Comparison of ENCODE assay signal across 25 cellular contexts in the genomic region with DNA sequence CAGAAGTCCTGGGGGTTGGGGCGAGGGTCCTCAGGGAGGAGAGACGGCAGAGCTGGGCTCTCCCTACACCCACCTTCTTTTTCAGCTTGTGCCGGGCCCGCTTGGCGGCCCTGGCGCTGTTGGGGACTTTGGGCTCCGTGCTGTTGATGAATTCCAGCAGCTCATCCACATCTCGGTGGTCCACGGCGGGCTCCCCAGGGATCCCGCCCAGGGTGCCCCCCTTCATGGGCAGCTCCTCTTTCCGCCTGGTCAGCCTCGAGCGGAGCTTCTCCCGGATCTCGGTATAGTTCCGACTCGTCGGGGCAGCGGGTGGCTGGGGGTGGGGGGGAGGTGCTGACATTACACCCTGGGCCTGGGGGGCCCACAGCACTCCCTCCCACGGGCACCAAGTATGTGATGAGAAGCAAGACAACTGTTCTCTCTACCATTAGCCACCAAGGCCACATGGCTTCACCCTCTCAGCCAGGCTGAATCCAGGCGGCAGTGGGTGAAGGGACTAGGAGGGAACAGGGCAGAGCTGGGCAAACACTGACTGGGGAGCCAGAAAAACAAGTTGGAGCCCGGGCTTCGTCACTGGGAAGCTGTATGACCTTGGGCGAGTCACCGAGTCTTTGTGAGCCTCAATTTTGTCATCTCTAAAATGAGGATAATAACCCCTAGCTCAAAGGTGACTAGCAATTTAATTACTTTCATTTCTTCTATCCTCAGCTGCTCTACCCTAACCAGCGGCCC. TPM values are rescaled to one million over a fixed set of nuclear protein-coding genes. Genes with fewer than 3 reads are reported as not detected.
DNase-seq lines count a peak whose midpoint lies in the region; ATAC-seq and TF ChIP-seq lines count a peak whose summit lies in the region.
"Had no signal": no experiment of that assay in that cellular context is flagged by ENCODE, and none has a peak within 500 bp of the region (broad histone marks: within the 10 kb centered on the region; RNA-seq: fewer than 3 reads in every experiment).

No MANE protein-coding gene starts in this region.

- POLR2A ChIA-PET in PC-3 (lab: Charles Lee; ENCODE audit: unreplicated experiment) = no interaction called here
- POLR2A ChIA-PET in T-cell (lab: Charles Lee) = interaction anchor here in 1 of 2 donors (0.7 kb wide), 1 partner anchor 92 kb away, joined by 5 read pairs; no protein-coding TSS in a partner anchor

- no peaks in the 10 kb centered on the region for H4K20me1 ChIP-seq in PC-3 (ENCODE audit: low read length)

- H3K4me3 Mint-ChIP-seq in activated T-helper 1 cell treated with anti-CD3 and anti-CD28 coated beads, Interleukin-12 subunit alpha, Interleukin-12 subunit beta, Interleukin-2, Interleukin-4 antibody, amounts not matched to agents 30 ng/mL and 10 ng/mL and 1 ng/mL, durations not matched to agents 14 hours and 24 hours and 36 hours = no peak overlapping the region
- H3K4me3 Mint-ChIP-seq in T-cell = peak overlapping the region in 1 of 3 donors; percentile 22
- H3K4me3 Mint-ChIP-seq: brain, naive B cell had no signal

- CTCF ChIA-PET in PC-3 (lab: Charles Lee) = no interaction called here
- CTCF ChIA-PET in T-cell (lab: Charles Lee) = interaction anchor here in 1 of 2 donors (0.5 kb wide), 1 partner anchor 42 kb away, joined by 4 read pairs; no protein-coding TSS in a partner anchor

- no peaks in the 10 kb centered on the region for H3K9me2 ChIP-seq in PC-3 (replicated peaks; ENCODE audit: low read length)
- H3K9me2 ChIP-seq: SK-N-SH had no signal

- H3K36me3 ChIP-seq in PC-3 (ENCODE audit: low read depth, low read length) = peaks cover 24% of the 10 kb centered on the region; the same call in 1 of the 2 replicates
- peaks cover 4 to 100% (median 49%) of the 10 kb centered on the region in 3 donors for H3K36me3 ChIP-seq in esophagus squamous epithelium
- peaks cover 0 to 100% (median 83%) of the 10 kb centered on the region in 6 donors for H3K36me3 ChIP-seq in spleen

- no TSS peak for BruUV-seq in PC-3 (replicated peaks; lab: Mats Ljungman, UMichigan)

- TF ChIP-seq CTCF in PC-3 (conservative IDR thresholded peaks at IDR 0.05; ENCODE audit: low read depth, low read length) (no peak), esophagus squamous epithelium (IDR thresholded peaks at IDR 0.05) (no peak), spleen (IDR thresholded peaks at IDR 0.05 in 8 of 11, conservative IDR thresholded peaks at IDR 0.05 in 3 of 11) (no peak)

- no peaks in the 10 kb centered on the region for H3K27me3 Mint-ChIP-seq in activated T-helper 1 cell treated with anti-CD3 and anti-CD28 coated beads, Interleukin-12 subunit alpha, Interleukin-12 subunit beta, Interleukin-2, Interleukin-4 antibody, amounts not matched to agents 30 ng/mL and 10 ng/mL and 1 ng/mL, durations not matched to agents 14 hours and 24 hours and 36 hours (ENCODE audit: insufficient read depth)
- no peaks in the 10 kb centered on the region for H3K27me3 Mint-ChIP-seq in T-cell
- H3K27me3 Mint-ChIP-seq: brain, naive B cell had no signal

- ATAC-seq in PC-3 = no peak
- ATAC-seq in T-cell (replicated peaks in 1 of 4) = no peak
- ATAC-seq in HG02610 (IDR thresholded peaks at IDR 0.05; ENCODE audit: unreplicated experiment) = no peak

- H3K36me3 Mint-ChIP-seq in activated T-helper 1 cell treated with anti-CD3 and anti-CD28 coated beads, Interleukin-12 subunit alpha, Interleukin-12 subunit beta, Interleukin-2, Interleukin-4 antibody, amounts not matched to agents 30 ng/mL and 10 ng/mL and 1 ng/mL, durations not matched to agents 14 hours and 24 hours and 36 hours (ENCODE audit: low read depth) = peaks cover 22% of the 10 kb centered on the region
- peaks cover 39% of the 10 kb centered on the region for H3K36me3 Mint-ChIP-seq in T-cell

- H3K4me3 ChIP-seq in PC-3 (ENCODE audit: low read length) = no peak overlapping the region
- no peak overlapping the region for H3K4me3 ChIP-seq in esophagus squamous epithelium
- H3K4me3 ChIP-seq in spleen = no peak overlapping the region
- H3K4me3 ChIP-seq: adrenal gland; BLaER1 treated with 17β-estradiol and CSF1 and Interleukin-3, amounts not matched to agents 10 nM and 100 nM; smooth muscle cell; upper lobe of left lung had no signal

- DNase-seq in PC-3 = peak; percentile 60
- no peak for DNase-seq in activated T-helper 1 cell treated with anti-CD3 and anti-CD28 coated beads, Interleukin-12 subunit alpha, Interleukin-12 subunit beta, Interleukin-2, Interleukin-4 antibody, amounts not matched to agents 30 ng/mL and 10 ng/mL and 1 ng/mL, durations not matched to agents 14 hours and 24 hours and 36 hours (ENCODE audit: low spot score)
- no peak for DNase-seq in esophagus squamous epithelium (lab: John Stamatoyannopoulos, UW)
- DNase-seq in spleen = peak; percentile 53
- no peak for DNase-seq in T-cell
- no peak for DNase-seq in middle frontal gyrus (ENCODE audit: extremely low spot score, low spot score)
- DNase-seq: activated CD4-positive, alpha-beta T cell treated with anti-CD3 and anti-CD28 coated beads for 1 hour; activated T-cell treated with anti-CD3 and anti-CD28 coated beads, Interleukin-2, amount 50 U/mL, for 1 hour; foreskin fibroblast; naive B cell; NCI-H1092 treated with DMSO at 0.1 percent for 48 hours; NCI-H2029; NCI-H82; nucleus accumbens; SK-N-SH; stimulated activated CD4-positive, alpha-beta T cell treated with anti-CD3 and anti-CD28 coated beads, Interleukin-2, amount 100 ng/mL, for 24 hours; T-helper 2 cell; upper lobe of left lung had no signal

- H3K9ac ChIP-seq in PC-3 (ENCODE audit: low read length) = peak overlapping the region; percentile 33; the same call in 1 of the 2 replicates
- H3K9ac ChIP-seq: BLaER1 treated with 17β-estradiol and CSF1 and Interleukin-3, amounts not matched to agents 10 nM and 100 nM; SK-N-SH had no signal

- H3K4me1 ChIP-seq in PC-3 (ENCODE audit: insufficient read depth, low read length) = peaks cover 11% of the 10 kb centered on the region
- peaks cover 7 to 44% (median 22%) of the 10 kb centered on the region in 3 donors for H3K4me1 ChIP-seq in esophagus squamous epithelium
- H3K4me1 ChIP-seq in spleen = peaks cover 0 to 3% (median 0%) of the 10 kb centered on the region in 6 donors
- H3K4me1 ChIP-seq: BLaER1 treated with 17β-estradiol and CSF1 and Interleukin-3, amounts not matched to agents 10 nM and 100 nM; Caco-2 had no signal

- no peak overlapping the region for H3K4me2 ChIP-seq in PC-3 (ENCODE audit: low read length)
- H3K4me2 ChIP-seq: BLaER1 treated with 17β-estradiol and CSF1 and Interleukin-3, amounts not matched to agents 10 nM and 100 nM; SK-N-SH; smooth muscle cell had no signal

- H3K27me3 ChIP-seq in PC-3 (ENCODE audit: low read length) = no peaks in the 10 kb centered on the region
- no peaks in the 10 kb centered on the region for H3K27me3 ChIP-seq in esophagus squamous epithelium
- H3K27me3 ChIP-seq in spleen (replicated peaks in 1 of 7) = no peaks in the 10 kb centered on the region
- H3K27me3 ChIP-seq: adrenal gland; BLaER1 treated with 17β-estradiol and CSF1 and Interleukin-3, amounts not matched to agents 10 nM and 100 nM; upper lobe of left lung had no signal

- no peaks in the 10 kb centered on the region for H3K9me3 ChIP-seq in PC-3 (ENCODE audit: low read length)
- no peaks in the 10 kb centered on the region for H3K9me3 ChIP-seq in esophagus squamous epithelium
- no peaks in the 10 kb centered on the region for H3K9me3 ChIP-seq in spleen
- H3K9me3 ChIP-seq: adrenal gland; BLaER1 treated with 17β-estradiol and CSF1 and Interleukin-3, amounts not matched to agents 10 nM and 100 nM; Caco-2; SK-N-SH; upper lobe of left lung had no signal

- H3K27ac Mint-ChIP-seq in activated T-helper 1 cell treated with anti-CD3 and anti-CD28 coated beads, Interleukin-12 subunit alpha, Interleukin-12 subunit beta, Interleukin-2, Interleukin-4 antibody, amounts not matched to agents 30 ng/mL and 10 ng/mL and 1 ng/mL, durations not matched to agents 14 hours and 24 hours and 36 hours = peak overlapping the region; percentile 23
- H3K27ac Mint-ChIP-seq in T-cell = no peak overlapping the region

- no peaks in the 10 kb centered on the region for H3K9me3 Mint-ChIP-seq in activated T-helper 1 cell treated with anti-CD3 and anti-CD28 coated beads, Interleukin-12 subunit alpha, Interleukin-12 subunit beta, Interleukin-2, Interleukin-4 antibody, amounts not matched to agents 30 ng/mL and 10 ng/mL and 1 ng/mL, durations not matched to agents 14 hours and 24 hours and 36 hours
- no peaks in the 10 kb centered on the region for H3K9me3 Mint-ChIP-seq in T-cell
- H3K9me3 Mint-ChIP-seq: brain, naive B cell had no signal

- intact Hi-C loops in PC-3 (cut with micrococcal nuclease) (no loop called here), esophagus squamous epithelium (cut with DNase I) (no loop called here), spleen (cut with DNase I; ENCODE audit: low total_unique reads) (no loop called here)
- intact Hi-C loops in activated T-helper 1 cell treated with anti-CD3 and anti-CD28 coated beads, Interleukin-12 subunit alpha, Interleukin-12 subunit beta, Interleukin-2, Interleukin-4 antibody, amounts not matched to agents 30 ng/mL and 10 ng/mL and 1 ng/mL, durations not matched to agents 14 hours and 24 hours and 36 hours (cut with micrococcal nuclease) = no loop called here

- H2AFZ ChIP-seq in PC-3 (ENCODE audit: low read length) = no peak overlapping the region

- H3K4me1 Mint-ChIP-seq in activated T-helper 1 cell treated with anti-CD3 and anti-CD28 coated beads, Interleukin-12 subunit alpha, Interleukin-12 subunit beta, Interleukin-2, Interleukin-4 antibody, amounts not matched to agents 30 ng/mL and 10 ng/mL and 1 ng/mL, durations not matched to agents 14 hours and 24 hours and 36 hours (ENCODE audit: low read depth) = no peaks in the 10 kb centered on the region
- no peaks in the 10 kb centered on the region for H3K4me1 Mint-ChIP-seq in T-cell
- H3K4me1 Mint-ChIP-seq: brain had no signal

- no peak for TF ChIP-seq POLR2A in esophagus squamous epithelium (IDR thresholded peaks at IDR 0.05)
- no peak for TF ChIP-seq POLR2A in spleen (IDR thresholded peaks at IDR 0.05)

- H3K27ac ChIP-seq in PC-3 (ENCODE audit: low read length) = peak overlapping the region; percentile 68
- peak overlapping the region in 3 of 4 donors; percentile 58 to 70 (median 60) for H3K27ac ChIP-seq in esophagus squamous epithelium
- no peak overlapping the region for H3K27ac ChIP-seq in spleen

- WGBS in esophagus squamous epithelium, 2 donors = 60 to 63% methylated on average over 6 to 7 of the region's 27 CpGs
- 91 to 95% (median 93%) methylated on average over 25 to 27 of the region's 27 CpGs for WGBS in spleen, 5 donors

- no peaks in the 10 kb centered on the region for H3K79me2 ChIP-seq in PC-3 (ENCODE audit: low read length)

- no peaks in the 10 kb centered on the region for H3F3A ChIP-seq in PC-3 (ENCODE audit: low read length, unreplicated experiment)

RNA-seq across cellular contexts. Expression of gene DDX41, which starts 14.6 kb away (rescaled TPM):
- total RNA-seq in PC-3 (2014; rRNA removed) (260 and 318 TPM in 2 replicates), esophagus squamous epithelium (10 to 100 TPM; 63.4 to 96.5 (median 76.2) TPM), spleen (100 to 1,000 TPM in 2 of 7 donors, 10 to 100 TPM in 5; 68.9 to 126 (median 91.8) TPM), T-cell (100 to 1,000 TPM in 3 of 5 donors, 10 to 100 TPM in 2; 64.8 to 118 (median 106) TPM)
- total RNA-seq in activated T-helper 1 cell treated with anti-CD3 and anti-CD28 coated beads, Interleukin-12 subunit alpha, Interleukin-12 subunit beta, Interleukin-2, Interleukin-4 antibody, amounts not matched to agents 30 ng/mL and 10 ng/mL and 1 ng/mL, durations not matched to agents 14 hours and 24 hours and 36 hours = 151 and 166 TPM in 2 replicates
- 10 to 100 TPM; 68.9 to 99.4 (median 92.9) TPM for polyA plus RNA-seq in spleen

RNA-seq across cellular contexts. Expression of gene DOK3, which starts 21.7 kb away (rescaled TPM):
- 6.2 and 11.7 TPM in 2 replicates for total RNA-seq in PC-3 (2014; rRNA removed)
- total RNA-seq in activated T-helper 1 cell treated with anti-CD3 and anti-CD28 coated beads, Interleukin-12 subunit alpha, Interleukin-12 subunit beta, Interleukin-2, Interleukin-4 antibody, amounts not matched to agents 30 ng/mL and 10 ng/mL and 1 ng/mL, durations not matched to agents 14 hours and 24 hours and 36 hours = 3.7 and 5.0 TPM in 2 replicates
- total RNA-seq in esophagus squamous epithelium = 1 to 10 TPM; 2.4 to 7.2 (median 4.4) TPM
- total RNA-seq in spleen = 100 to 1,000 TPM; 111 to 231 (median 149) TPM
- 100 to 1,000 TPM in 1 of 3 donors, 10 to 100 TPM in 2; 69.9 to 144 (median 98.4) TPM for polyA plus RNA-seq in spleen
- 1 to 10 TPM; 1.1 to 5.8 (median 4.3) TPM for total RNA-seq in T-cell
- total RNA-seq: RPMI7951 had no signal

RNA-seq across cellular contexts. Expression of gene FAM193B, which starts 23.0 kb away (rescaled TPM):
- 33.9 and 41.1 TPM in 2 replicates for total RNA-seq in PC-3 (2014; rRNA removed)
- 70.9 and 79.4 TPM in 2 replicates for total RNA-seq in activated T-helper 1 cell treated with anti-CD3 and anti-CD28 coated beads, Interleukin-12 subunit alpha, Interleukin-12 subunit beta, Interleukin-2, Interleukin-4 antibody, amounts not matched to agents 30 ng/mL and 10 ng/mL and 1 ng/mL, durations not matched to agents 14 hours and 24 hours and 36 hours
- 10 to 100 TPM; 28.5 to 52.1 (median 41.9) TPM for total RNA-seq in esophagus squamous epithelium
- total RNA-seq in spleen = 100 to 1,000 TPM in 5 of 7 donors, 10 to 100 TPM in 2; 86.9 to 155 (median 116) TPM
- 100 to 1,000 TPM; 145 to 364 (median 348) TPM for polyA plus RNA-seq in spleen
- 100 to 1,000 TPM; 162 to 233 (median 217) TPM for total RNA-seq in T-cell

RNA-seq across cellular contexts. Expression of gene PDLIM7, which starts 34.0 kb away (rescaled TPM):
- 159 and 195 TPM in 2 replicates for total RNA-seq in PC-3 (2014; rRNA removed)
- 49.2 and 49.9 TPM in 2 replicates for total RNA-seq in activated T-helper 1 cell treated with anti-CD3 and anti-CD28 coated beads, Interleukin-12 subunit alpha, Interleukin-12 subunit beta, Interleukin-2, Interleukin-4 antibody, amounts not matched to agents 30 ng/mL and 10 ng/mL and 1 ng/mL, durations not matched to agents 14 hours and 24 hours and 36 hours
- total RNA-seq in esophagus squamous epithelium = 10 to 100 TPM; 17.1 to 81.6 (median 33.6) TPM
- total RNA-seq in spleen = 100 to 1,000 TPM in 3 of 7 donors, 10 to 100 TPM in 4; 44.8 to 220 (median 86.4) TPM
- polyA plus RNA-seq in spleen = 100 to 1,000 TPM in 1 of 3 donors, 10 to 100 TPM in 2; 42.5 to 125 (median 59.2) TPM
- 10 to 100 TPM in 4 of 5 donors, 1 to 10 TPM in 1; 9.8 to 17.8 (median 12.8) TPM for total RNA-seq in T-cell

RNA-seq across cellular contexts. Expression of gene DBN1, which starts 57.9 kb away (rescaled TPM):
- 127 and 207 TPM in 2 replicates for total RNA-seq in PC-3 (2014; rRNA removed)
- total RNA-seq in activated T-helper 1 cell treated with anti-CD3 and anti-CD28 coated beads, Interleukin-12 subunit alpha, Interleukin-12 subunit beta, Interleukin-2, Interleukin-4 antibody, amounts not matched to agents 30 ng/mL and 10 ng/mL and 1 ng/mL, durations not matched to agents 14 hours and 24 hours and 36 hours = 13.1 and 14.4 TPM in 2 replicates
- 10 to 100 TPM; 11.9 to 51.1 (median 27.2) TPM for total RNA-seq in esophagus squamous epithelium
- 10 to 100 TPM; 13.0 to 26.5 (median 17.6) TPM for total RNA-seq in spleen
- polyA plus RNA-seq in spleen = 10 to 100 TPM in 1 of 3 donors, 1 to 10 TPM in 2; 6.8 to 16.3 (median 7.6) TPM
- total RNA-seq in T-cell = 10 to 100 TPM; 11.6 to 41.3 (median 21.1) TPM

Comparison
In these comparisons a context has a peak if more than half of its experiments do, and no peak if none do; other contexts are left out.
1. DNase-seq: peak in PC-3 (single experiment) and spleen (single experiment); none in activated T-helper 1 cell treated with anti-CD3 and anti-CD28 coated beads, Interleukin-12 subunit alpha, Interleukin-12 subunit beta, Interleukin-2, Interleukin-4 antibody, amounts not matched to agents 30 ng/mL and 10 ng/mL and 1 ng/mL, durations not matched to agents 14 hours and 24 hours and 36 hours (single experiment), esophagus squamous epithelium (single experiment), T-cell (0 of 34) and middle frontal gyrus (single experiment).
2. H3K27ac ChIP-seq: peak in PC-3 (single experiment) and esophagus squamous epithelium (3 of 4); none in spleen (0 of 8).